In the genomic region with DNA sequence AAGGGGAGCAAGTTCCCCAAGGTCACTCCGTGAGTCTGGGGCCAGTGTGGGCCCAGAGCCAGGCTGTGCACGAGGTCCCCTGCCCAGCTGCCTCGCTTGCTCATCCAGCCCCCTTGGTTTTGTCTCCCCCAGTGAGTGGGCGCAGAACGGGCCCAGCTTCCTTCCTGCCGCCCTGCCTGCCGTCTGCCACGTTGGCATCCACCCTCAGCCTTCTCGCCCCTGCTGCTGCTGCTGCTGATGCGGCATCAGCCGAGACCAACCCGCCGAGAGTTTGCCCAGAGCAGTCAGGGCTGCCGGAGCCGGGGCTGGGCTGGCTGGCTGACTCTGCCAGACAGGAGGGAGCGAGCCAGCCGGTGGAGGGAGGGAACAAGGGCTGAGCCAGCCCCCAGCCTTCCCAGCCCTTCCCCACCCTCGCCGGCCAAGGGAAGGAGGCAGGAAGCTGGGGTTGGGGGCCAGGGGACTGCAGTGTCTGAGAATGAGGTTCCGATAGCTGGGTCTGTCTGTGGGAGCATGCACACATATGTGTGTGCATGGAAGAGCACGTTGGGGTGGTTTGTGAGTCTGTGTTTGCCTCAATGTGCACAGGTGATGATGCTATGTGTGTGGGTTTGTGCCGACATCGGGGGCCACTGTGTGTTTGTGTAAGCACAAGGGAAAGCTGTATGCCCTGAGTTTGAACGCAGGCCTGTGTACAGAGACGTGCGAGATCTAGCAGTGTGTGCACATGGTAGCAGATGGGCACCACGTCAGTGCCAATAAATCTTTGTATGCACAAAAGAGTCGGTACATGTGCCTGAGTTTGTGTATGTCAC, we compare ENCODE assay signal across 8 cellular contexts. TPM values are rescaled to one million over a fixed set of nuclear protein-coding genes. Genes with fewer than 3 reads are reported as not detected.
DNase-seq lines count a peak whose midpoint lies in the region; ATAC-seq and TF ChIP-seq lines count a peak whose summit lies in the region.

No MANE protein-coding gene starts in this region.

- H3K4me3 Mint-ChIP-seq in glutamatergic neuron (ENCODE audit: unreplicated experiment): peak overlapping the region; percentile 13

- TF ChIP-seq CTCF in HEK293 (tag by site-specific recombination; IDR thresholded peaks at IDR 0.05) (no peak), glutamatergic neuron (IDR thresholded peaks at IDR 0.05; ENCODE audit: partially characterized antibody, unreplicated experiment) (no peak)

- H3K9me3 ChIP-seq in HEK293 (ENCODE audit: control insufficient read depth, insufficient read depth, low read depth, low read length): no peaks in the 10 kb centered on the region

- DNase-seq in activated T-cell treated with anti-CD3 and anti-CD28 coated beads, Interleukin-2, amount 50 U/mL, for 1 hour: peak; percentile 64
- DNase-seq in glutamatergic neuron (no peak), GM19238 (ENCODE audit: insufficient read length, low spot score) (no peak), DMS153 treated with DMSO at 0.1 percent for 48 hours (lab: John Stamatoyannopoulos, UW; ENCODE audit: unreplicated experiment) (no peak)
- peak in 2 of 3 donors; percentile 32 to 40 for DNase-seq in stimulated activated CD4-positive, alpha-beta T cell treated with anti-CD3 and anti-CD28 coated beads, Interleukin-12 subunit alpha, Interleukin-12 subunit beta, amount 100 ng/mL, for 48 hours (ENCODE audit: low read depth in 2 of 3, low spot score in 1 of 3)

- no peak for ATAC-seq in GM18873 (IDR thresholded peaks at IDR 0.05; ENCODE audit: low FRiP score, unreplicated experiment)
- ATAC-seq in GM19324 (IDR thresholded peaks at IDR 0.05; ENCODE audit: low FRiP score, unreplicated experiment): no peak

- peak overlapping the region; percentile 91 for H3K27ac Mint-ChIP-seq in glutamatergic neuron (ENCODE audit: unreplicated experiment)

- H3K27ac ChIP-seq in HEK293 (ENCODE audit: extremely low read depth, low read depth, low read length): no peak overlapping the region

- POLR2A ChIA-PET in HEK293 (lab: Yijun Ruan, JAX): no interaction called here

- H3K4me3 ChIP-seq in HEK293 (ENCODE audit: low read depth, low read length): no peak overlapping the region

- no peaks in the 10 kb centered on the region for H3K4me1 ChIP-seq in HEK293 (ENCODE audit: control insufficient read depth, insufficient read depth, low read length)

- no peaks in the 10 kb centered on the region for H3K36me3 ChIP-seq in HEK293 (ENCODE audit: control insufficient read depth in 2 of 2, insufficient read depth in 1 of 2, low read length in 2 of 2)

- peaks cover 29% of the 10 kb centered on the region for H3K9me3 Mint-ChIP-seq in glutamatergic neuron (ENCODE audit: unreplicated experiment)

- no peaks in the 10 kb centered on the region for H3K36me3 Mint-ChIP-seq in glutamatergic neuron (ENCODE audit: unreplicated experiment)

- H3K4me1 Mint-ChIP-seq in glutamatergic neuron (ENCODE audit: low read depth, unreplicated experiment): peaks cover 62% of the 10 kb centered on the region

- CTCF ChIA-PET in HEK293 (lab: Yijun Ruan, JAX): interaction anchor here (0.5 to 1.5 kb wide), 3 partner anchors 15 to 45 kb away, joined by 3 to 5 read pairs (median 4); no protein-coding TSS in a partner anchor

- peaks cover 21% of the 10 kb centered on the region for H3K27me3 Mint-ChIP-seq in glutamatergic neuron (ENCODE audit: unreplicated experiment)

TF ChIP-seq in HEK293, 187 proteins besides CTCF, POLR2A, EP300 and RAD21:
- TF ChIP-seq ZNF623 (tag by site-specific recombination; IDR thresholded peaks at IDR 0.05): no peak
- TF ChIP-seq, protein P1, sequence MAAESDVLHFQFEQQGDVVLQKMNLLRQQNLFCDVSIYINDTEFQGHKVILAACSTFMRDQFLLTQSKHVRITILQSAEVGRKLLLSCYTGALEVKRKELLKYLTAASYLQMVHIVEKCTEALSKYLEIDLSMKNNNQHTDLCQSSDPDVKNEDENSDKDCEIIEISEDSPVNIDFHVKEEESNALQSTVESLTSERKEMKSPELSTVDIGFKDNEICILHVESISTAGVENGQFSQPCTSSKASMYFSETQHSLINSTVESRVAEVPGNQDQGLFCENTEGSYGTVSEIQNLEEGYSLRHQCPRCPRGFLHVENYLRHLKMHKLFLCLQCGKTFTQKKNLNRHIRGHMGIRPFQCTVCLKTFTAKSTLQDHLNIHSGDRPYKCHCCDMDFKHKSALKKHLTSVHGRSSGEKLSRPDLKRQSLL (tag by site-specific recombination; IDR thresholded peaks at IDR 0.05): no peak
- TF ChIP-seq ZXDB (tag by site-specific recombination; IDR thresholded peaks at IDR 0.05): no peak
- no peak for TF ChIP-seq ZNF548 (tag by site-specific recombination; IDR thresholded peaks at IDR 0.05)
- TF ChIP-seq IKZF3 (tag by site-specific recombination; IDR thresholded peaks at IDR 0.05): no peak
- no peak for TF ChIP-seq ZBTB8A (tag by site-specific recombination; IDR thresholded peaks at IDR 0.05)
- 0 out of 2 replicates have a peak, but pooled peaks have one; percentile 8 for TF ChIP-seq ZFHX2 (tag by site-specific recombination; conservative IDR thresholded peaks at IDR 0.05)
- TF ChIP-seq, protein P2, sequence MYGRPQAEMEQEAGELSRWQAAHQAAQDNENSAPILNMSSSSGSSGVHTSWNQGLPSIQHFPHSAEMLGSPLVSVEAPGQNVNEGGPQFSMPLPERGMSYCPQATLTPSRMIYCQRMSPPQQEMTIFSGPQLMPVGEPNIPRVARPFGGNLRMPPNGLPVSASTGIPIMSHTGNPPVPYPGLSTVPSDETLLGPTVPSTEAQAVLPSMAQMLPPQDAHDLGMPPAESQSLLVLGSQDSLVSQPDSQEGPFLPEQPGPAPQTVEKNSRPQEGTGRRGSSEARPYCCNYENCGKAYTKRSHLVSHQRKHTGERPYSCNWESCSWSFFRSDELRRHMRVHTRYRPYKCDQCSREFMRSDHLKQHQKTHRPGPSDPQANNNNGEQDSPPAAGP (tag by site-specific recombination; IDR thresholded peaks at IDR 0.05): 0 out of 2 replicates have a peak, but pooled peaks have one; percentile 31

RNA-seq across cellular contexts. Expression of a gene that starts 31.6 kb away (rescaled TPM):
- 47.0 TPM for total RNA-seq in glutamatergic neuron (ENCODE audit: unreplicated experiment)

Comparison
In these comparisons a context has a peak if more than half of its experiments do, and no peak if none do; other contexts are left out.
1. DNase-seq: peak in activated T-cell treated with anti-CD3 and anti-CD28 coated beads, Interleukin-2, amount 50 U/mL, for 1 hour (single experiment) and stimulated activated CD4-positive, alpha-beta T cell treated with anti-CD3 and anti-CD28 coated beads, Interleukin-12 subunit alpha, Interleukin-12 subunit beta, amount 100 ng/mL, for 48 hours (2 of 3); none in glutamatergic neuron (single experiment), GM19238 (single experiment) and DMS153 treated with DMSO at 0.1 percent for 48 hours (single experiment).